ENCODE assay signal across 35 cellular contexts in genomic region chr2:176162911-176163654, GRCh38. TPM values are rescaled to one million over a fixed set of nuclear protein-coding genes. Genes with fewer than 3 reads are reported as not detected.
DNase-seq lines count a peak whose midpoint lies in the region; ATAC-seq and TF ChIP-seq lines count a peak whose summit lies in the region.
"Had no signal": no experiment of that assay in that cellular context is flagged by ENCODE, and none has a peak within 500 bp of the region (broad histone marks: within the 10 kb centered on the region; RNA-seq: fewer than 3 reads in every experiment).

No MANE protein-coding gene starts in this region.

- intact Hi-C loops in mucosa of descending colon (cut with DNase I, micrococcal nuclease) (no loop called here), Calu3 (cut with micrococcal nuclease; ENCODE audit: unreplicated experiment) (no loop called here)

- peaks cover 3% of the 10 kb centered on the region for H3K4me1 Mint-ChIP-seq in activated naive CD8-positive, alpha-beta T cell treated with anti-CD3 and anti-CD28 coated beads, Interleukin-2, amount 10 ng/mL, durations not matched to agents 7 days and 5 days
- H3K4me1 Mint-ChIP-seq in activated naive CD8-positive, alpha-beta T cell treated with anti-CD3 and anti-CD28 coated beads for 36 hours: peaks cover 16% of the 10 kb centered on the region
- H3K4me1 Mint-ChIP-seq in endothelial cell (ENCODE audit: unreplicated experiment): peaks cover 26% of the 10 kb centered on the region
- no peaks in the 10 kb centered on the region for H3K4me1 Mint-ChIP-seq in Calu3 (ENCODE audit: low read depth, unreplicated experiment)

- peaks cover 3% of the 10 kb centered on the region for H3K9me3 Mint-ChIP-seq in activated naive CD8-positive, alpha-beta T cell treated with anti-CD3 and anti-CD28 coated beads, Interleukin-2, amount 10 ng/mL, durations not matched to agents 7 days and 5 days
- H3K9me3 Mint-ChIP-seq in activated naive CD8-positive, alpha-beta T cell treated with anti-CD3 and anti-CD28 coated beads for 36 hours: peaks cover 12% of the 10 kb centered on the region
- no peaks in the 10 kb centered on the region for H3K9me3 Mint-ChIP-seq in endothelial cell (ENCODE audit: unreplicated experiment)
- peaks cover 2% of the 10 kb centered on the region for H3K9me3 Mint-ChIP-seq in Calu3 (ENCODE audit: low read depth, unreplicated experiment)

- no peaks in the 10 kb centered on the region for H3K9me3 ChIP-seq in mucosa of descending colon
- H3K9me3 ChIP-seq: lower lobe of right lung, SK-N-SH, testis had no signal

- no peak overlapping the region for H3K27ac Mint-ChIP-seq in activated naive CD8-positive, alpha-beta T cell treated with anti-CD3 and anti-CD28 coated beads, Interleukin-2, amount 10 ng/mL, durations not matched to agents 7 days and 5 days
- H3K27ac Mint-ChIP-seq in activated naive CD8-positive, alpha-beta T cell treated with anti-CD3 and anti-CD28 coated beads for 36 hours: no peak overlapping the region
- H3K27ac Mint-ChIP-seq in endothelial cell (ENCODE audit: unreplicated experiment): peak overlapping the region; percentile 48
- H3K27ac Mint-ChIP-seq in Calu3 (ENCODE audit: unreplicated experiment): no peak overlapping the region
- H3K27ac Mint-ChIP-seq: B cell; natural killer cell; stimulated activated naive CD8-positive, alpha-beta T cell treated with anti-CD3 and anti-CD28 coated beads, Interleukin-15, Interleukin-2, amounts not matched to agents 100 ng/mL and 50 ng/mL, for 24 hours; T-helper 17 cell had no signal

- no peak for ATAC-seq in activated naive CD8-positive, alpha-beta T cell treated with anti-CD3 and anti-CD28 coated beads, Interleukin-2, amount 10 ng/mL, durations not matched to agents 7 days and 5 days (ENCODE audit: low read depth)
- ATAC-seq in mucosa of descending colon: peak; percentile 42
- ATAC-seq: activated CD4-positive, CD25-positive, alpha-beta regulatory T cell treated with anti-CD3 and anti-CD28 coated beads, Interleukin-2, amount 50 U/mL, for 24 hours; HCT116; lower lobe of right lung; natural killer cell; Right ventricle myocardium inferior; T-helper 17 cell had no signal

- peak overlapping the region; percentile 39 for H3K4me3 Mint-ChIP-seq in activated naive CD8-positive, alpha-beta T cell treated with anti-CD3 and anti-CD28 coated beads, Interleukin-2, amount 10 ng/mL, durations not matched to agents 7 days and 5 days
- no peak overlapping the region for H3K4me3 Mint-ChIP-seq in activated naive CD8-positive, alpha-beta T cell treated with anti-CD3 and anti-CD28 coated beads for 36 hours
- H3K4me3 Mint-ChIP-seq in endothelial cell (ENCODE audit: unreplicated experiment) (no peak overlapping the region), Calu3 (ENCODE audit: low read depth, unreplicated experiment) (no peak overlapping the region)
- H3K4me3 Mint-ChIP-seq: B cell; natural killer cell; stimulated activated naive CD8-positive, alpha-beta T cell treated with anti-CD3 and anti-CD28 coated beads, Interleukin-15, Interleukin-2, amounts not matched to agents 100 ng/mL and 50 ng/mL, for 24 hours had no signal

- peaks cover 6% of the 10 kb centered on the region for H3K4me1 ChIP-seq in mucosa of descending colon (ENCODE audit: low read depth)
- H3K4me1 ChIP-seq: parathyroid adenoma had no signal

- H3K36me3 ChIP-seq in mucosa of descending colon (ENCODE audit: low read depth): no peaks in the 10 kb centered on the region
- H3K36me3 ChIP-seq: lower lobe of right lung had no signal

- POLR2A ChIA-PET in activated naive CD8-positive, alpha-beta T cell treated with anti-CD3 and anti-CD28 coated beads, Interleukin-2, amount 10 ng/mL, durations not matched to agents 7 days and 5 days (lab: Charles Lee): interaction anchor here (0.7 kb wide), 1 partner anchor 66 kb away, joined by 3 read pairs; no protein-coding TSS in a partner anchor

- CTCF ChIA-PET in Calu3 (lab: Charles Lee): interaction anchor here (0.6 to 1.4 kb wide), 2 partner anchors 22 to 489 kb away, joined by 4 to 7 read pairs; no protein-coding TSS in a partner anchor

- no peak for DNase-seq in activated naive CD8-positive, alpha-beta T cell treated with anti-CD3 and anti-CD28 coated beads, Interleukin-2, amount 10 ng/mL, durations not matched to agents 7 days and 5 days
- no peak for DNase-seq in activated naive CD8-positive, alpha-beta T cell treated with anti-CD3 and anti-CD28 coated beads for 36 hours
- DNase-seq in endothelial cell (ENCODE audit: low spot score) (no peak), mucosa of descending colon (peak in 1 of 3 donors; percentile 34), T-helper 2 cell (no peak), Calu3 (no peak), mucosa of gallbladder (ENCODE audit: low spot score) (no peak)
- DNase-seq: activated CD8-positive, alpha-beta memory T cell treated with anti-CD3 and anti-CD28 coated beads for 24 hours; activated effector memory CD4-positive, alpha-beta T cell treated with Interleukin-2 at 50 U/mL for 16 hours; activated T-cell treated with anti-CD3 and anti-CD28 coated beads for 4 hours; CD8-positive, alpha-beta memory T cell; central memory CD4-positive, alpha-beta T cell; cortex of kidney; DMS 273 treated with DMSO at 0.1 percent for 48 hours; effector memory CD4-positive, alpha-beta T cell; Karpas-422; lower lobe of right lung; natural killer cell; NCI-H1417 treated with DMSO at 0.1 percent for 48 hours; NCI-H2081; NCI-H2227 treated with DMSO at 0.1 percent for 48 hours; NCI-H526 treated with DMSO at 0.1 percent for 48 hours; NK-92 treated with Interleukin-12 subunit alpha and Interleukin-12 subunit beta, amount 100 ng/mL, for 24 hours; PC-9; SK-N-SH; stimulated activated CD4-positive, alpha-beta T cell treated with anti-CD3 and anti-CD28 coated beads, Interleukin-1b, Interleukin-23, amount 100 ng/mL, for 48 hours; T-helper 17 cell; testis had no signal

- peaks cover 91% of the 10 kb centered on the region for H3K27me3 Mint-ChIP-seq in activated naive CD8-positive, alpha-beta T cell treated with anti-CD3 and anti-CD28 coated beads, Interleukin-2, amount 10 ng/mL, durations not matched to agents 7 days and 5 days
- peaks cover 97% of the 10 kb centered on the region for H3K27me3 Mint-ChIP-seq in activated naive CD8-positive, alpha-beta T cell treated with anti-CD3 and anti-CD28 coated beads for 36 hours
- H3K27me3 Mint-ChIP-seq in endothelial cell (ENCODE audit: unreplicated experiment): peaks cover 44% of the 10 kb centered on the region
- H3K27me3 Mint-ChIP-seq in Calu3 (ENCODE audit: unreplicated experiment): peaks cover 12% of the 10 kb centered on the region

- no peak for TF ChIP-seq CTCF in endothelial cell (IDR thresholded peaks at IDR 0.05; ENCODE audit: unreplicated experiment)
- TF ChIP-seq CTCF in mucosa of descending colon (IDR thresholded peaks at IDR 0.05): no peak
- TF ChIP-seq CTCF in Calu3 (IDR thresholded peaks at IDR 0.05; ENCODE audit: unreplicated experiment): no peak

- H3K36me3 Mint-ChIP-seq in activated naive CD8-positive, alpha-beta T cell treated with anti-CD3 and anti-CD28 coated beads, Interleukin-2, amount 10 ng/mL, durations not matched to agents 7 days and 5 days: peaks cover 3% of the 10 kb centered on the region
- H3K36me3 Mint-ChIP-seq in activated naive CD8-positive, alpha-beta T cell treated with anti-CD3 and anti-CD28 coated beads for 36 hours: no peaks in the 10 kb centered on the region
- H3K36me3 Mint-ChIP-seq in endothelial cell (ENCODE audit: low read depth, unreplicated experiment) (no peaks in the 10 kb centered on the region), Calu3 (ENCODE audit: insufficient read depth, unreplicated experiment) (no peaks in the 10 kb centered on the region)
- H3K36me3 Mint-ChIP-seq: CD8-positive, alpha-beta memory T cell had no signal

- BruUV-seq in Calu3 (replicated peaks; lab: Mats Ljungman, UMichigan): no TSS peak

- no peak overlapping the region for H3K4me3 ChIP-seq in mucosa of descending colon
- H3K4me3 ChIP-seq: lower lobe of right lung, PC-9, smooth muscle cell had no signal

RNA-seq across cellular contexts. Expression of gene HOXD3, which starts 6.0 kb away (rescaled TPM):
- not detected for total RNA-seq in activated naive CD8-positive, alpha-beta T cell treated with anti-CD3 and anti-CD28 coated beads, Interleukin-2, amount 10 ng/mL, durations not matched to agents 7 days and 5 days
- total RNA-seq in activated naive CD8-positive, alpha-beta T cell treated with anti-CD3 and anti-CD28 coated beads for 36 hours: not detected
- total RNA-seq in endothelial cell (ENCODE audit: unreplicated experiment) (4.1 TPM), mucosa of descending colon (1 to 10 TPM; 5.8 to 7.0 (median 6.0) TPM), Calu3 (2022) (not detected in 2 replicates), mucosa of gallbladder (3.2 TPM)
- total RNA-seq: B cell; CD8-positive, alpha-beta memory T cell; natural killer cell; PC-9; smooth muscle cell; T-helper 17 cell had no signal

RNA-seq across cellular contexts. Expression of gene HOXD4, which starts 11.7 kb away (rescaled TPM):
- not detected for total RNA-seq in activated naive CD8-positive, alpha-beta T cell treated with anti-CD3 and anti-CD28 coated beads, Interleukin-2, amount 10 ng/mL, durations not matched to agents 7 days and 5 days
- total RNA-seq in activated naive CD8-positive, alpha-beta T cell treated with anti-CD3 and anti-CD28 coated beads for 36 hours: not detected
- total RNA-seq in endothelial cell (ENCODE audit: unreplicated experiment): 3.5 TPM
- 1 to 10 TPM; 4.7 to 6.5 (median 5.9) TPM for total RNA-seq in mucosa of descending colon
- total RNA-seq in Calu3 (2022): not detected in 2 replicates
- 1.0 TPM for total RNA-seq in mucosa of gallbladder
- total RNA-seq: B cell; CD8-positive, alpha-beta memory T cell; natural killer cell; PC-9; Right ventricle myocardium inferior; smooth muscle cell; T-helper 17 cell had no signal

RNA-seq across cellular contexts. Expression of gene HOXD1, which starts 25.4 kb away (rescaled TPM):
- total RNA-seq in activated naive CD8-positive, alpha-beta T cell treated with anti-CD3 and anti-CD28 coated beads, Interleukin-2, amount 10 ng/mL, durations not matched to agents 7 days and 5 days: not detected
- not detected for total RNA-seq in activated naive CD8-positive, alpha-beta T cell treated with anti-CD3 and anti-CD28 coated beads for 36 hours
- total RNA-seq in endothelial cell (ENCODE audit: unreplicated experiment) (3.8 TPM), mucosa of descending colon (1 to 10 TPM; 2.2 to 5.9 (median 4.6) TPM), Calu3 (2022) (not detected in 2 replicates), mucosa of gallbladder (0.40 TPM)
- total RNA-seq: B cell; CD8-positive, alpha-beta memory T cell; PC-9; Right ventricle myocardium inferior; smooth muscle cell; T-helper 17 cell had no signal

RNA-seq across cellular contexts. Expression of gene HOXD8, which starts 33.6 kb away (rescaled TPM):
- total RNA-seq in activated naive CD8-positive, alpha-beta T cell treated with anti-CD3 and anti-CD28 coated beads, Interleukin-2, amount 10 ng/mL, durations not matched to agents 7 days and 5 days: not detected
- total RNA-seq in activated naive CD8-positive, alpha-beta T cell treated with anti-CD3 and anti-CD28 coated beads for 36 hours: not detected
- 9.3 TPM for total RNA-seq in endothelial cell (ENCODE audit: unreplicated experiment)
- 10 to 100 TPM in 1 of 3 donors, 1 to 10 TPM in 2; 4.9 to 13.8 (median 5.6) TPM for total RNA-seq in mucosa of descending colon
- total RNA-seq in Calu3 (2022): not detected in 2 replicates
- 1.7 TPM for total RNA-seq in mucosa of gallbladder
- total RNA-seq: B cell; CD8-positive, alpha-beta memory T cell; natural killer cell; T-helper 17 cell had no signal

RNA-seq across cellular contexts. Expression of gene HOXD9, which starts 40.6 kb away (rescaled TPM):
- total RNA-seq in activated naive CD8-positive, alpha-beta T cell treated with anti-CD3 and anti-CD28 coated beads, Interleukin-2, amount 10 ng/mL, durations not matched to agents 7 days and 5 days: not detected
- total RNA-seq in activated naive CD8-positive, alpha-beta T cell treated with anti-CD3 and anti-CD28 coated beads for 36 hours: not detected
- 0.56 TPM for total RNA-seq in endothelial cell (ENCODE audit: unreplicated experiment)
- total RNA-seq in mucosa of descending colon: 1 to 10 TPM; 2.1 to 5.6 (median 2.2) TPM
- not detected in 2 replicates for total RNA-seq in Calu3 (2022)
- total RNA-seq in mucosa of gallbladder: 0.66 TPM
- total RNA-seq: B cell; CD8-positive, alpha-beta memory T cell; natural killer cell; PC-9; Right ventricle myocardium inferior; T-helper 17 cell had no signal
